1 cellular context compared by ENCODE assay signal in the genomic region with DNA sequence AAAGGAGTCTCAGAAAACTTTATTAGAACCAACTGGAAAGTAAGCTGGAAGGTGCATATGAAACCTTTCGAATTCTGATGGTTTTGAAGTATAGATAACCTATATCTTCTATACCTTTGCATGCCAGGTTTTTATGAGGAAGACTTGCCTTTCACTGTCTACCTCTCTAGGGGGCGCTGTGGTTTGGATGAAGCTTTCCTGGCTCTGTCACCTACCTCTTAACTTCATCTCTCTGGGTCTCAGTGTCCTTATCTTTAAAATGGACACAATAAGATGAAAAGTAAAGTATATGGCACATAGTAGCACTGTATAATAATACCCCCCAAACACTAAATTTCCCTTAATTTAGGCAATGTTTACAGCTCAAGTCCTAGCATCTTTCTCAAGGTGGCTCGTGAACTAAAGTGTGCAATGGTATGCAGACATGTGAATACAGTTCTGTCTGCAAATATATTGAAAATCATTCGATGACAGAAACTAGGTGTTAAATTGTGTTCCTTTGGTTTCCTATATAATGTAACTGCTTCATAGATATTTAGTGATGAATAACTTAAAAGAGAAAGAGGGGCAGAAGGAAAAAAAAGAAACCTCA.
TF ChIP-seq lines count a peak whose summit lies in the region.

No MANE protein-coding gene starts in this region.

TF ChIP-seq in H1, 55 proteins besides CTCF, POLR2A, EP300 and RAD21:
- TF ChIP-seq JUN (IDR thresholded peaks at IDR 0.05; ENCODE audit: low read depth, low read length): no peak
- peak in 1 of 2 experiments; percentile 94; a peak in 1 of 4 replicates for TF ChIP-seq HDAC2 (IDR thresholded peaks at IDR 0.05; ENCODE audit: borderline replicate concordance in 1 of 2, low read depth in 2 of 2, low read length in 2 of 2)
- peak; percentile 97 for TF ChIP-seq KDM1A (IDR thresholded peaks at IDR 0.05; ENCODE audit: borderline replicate concordance, low read length)
TF ChIP-seq in H1: peak in this region for 2.
